Comparison of ENCODE assay signal across 1 cellular context in genomic region chr19:14446336-14447036, GRCh38.
TF ChIP-seq lines count a peak whose summit lies in the region.

No MANE protein-coding gene starts in this region.

TF ChIP-seq in K562, 482 proteins besides CTCF, POLR2A, EP300 and RAD21:
- TF ChIP-seq HNRNPLL (IDR thresholded peaks at IDR 0.05; ENCODE audit: low read depth, low read length, poor library complexity, severe bottlenecking) (no peak), FOS (IDR thresholded peaks at IDR 0.05; ENCODE audit: extremely low read depth, insufficient read length) (no peak), ZBTB40 (IDR thresholded peaks at IDR 0.05) (peak; percentile 97), ZBTB40 (CRISPR knock-in tag; IDR thresholded peaks at IDR 0.05) (peak; percentile 97)
- TF ChIP-seq, protein P1, sequence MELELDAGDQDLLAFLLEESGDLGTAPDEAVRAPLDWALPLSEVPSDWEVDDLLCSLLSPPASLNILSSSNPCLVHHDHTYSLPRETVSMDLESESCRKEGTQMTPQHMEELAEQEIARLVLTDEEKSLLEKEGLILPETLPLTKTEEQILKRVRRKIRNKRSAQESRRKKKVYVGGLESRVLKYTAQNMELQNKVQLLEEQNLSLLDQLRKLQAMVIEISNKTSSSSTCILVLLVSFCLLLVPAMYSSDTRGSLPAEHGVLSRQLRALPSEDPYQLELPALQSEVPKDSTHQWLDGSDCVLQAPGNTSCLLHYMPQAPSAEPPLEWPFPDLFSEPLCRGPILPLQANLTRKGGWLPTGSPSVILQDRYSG (tag; conservative IDR thresholded peaks at IDR 0.05; ENCODE audit: low read depth): no peak
